In genomic region chr3:11610044-11610671, GRCh38 we compare ENCODE assay signal across 11 cellular contexts.
DNase-seq lines count a peak whose midpoint lies in the region; ATAC-seq and TF ChIP-seq lines count a peak whose summit lies in the region.
"Had no signal": no experiment of that assay in that cellular context is flagged by ENCODE, and none has a peak within 500 bp of the region (broad histone marks: within the 10 kb centered on the region; RNA-seq: fewer than 3 reads in every experiment).

No MANE protein-coding gene starts in this region.

- POLR2A ChIA-PET in RWPE1 (lab: Yijun Ruan, JAX; ENCODE audit: low non-redundant PET): no interaction called here

- no peaks in the 10 kb centered on the region for H3K27me3 Mint-ChIP-seq in nephron (ENCODE audit: low read depth)

- ATAC-seq in GM21390 (IDR thresholded peaks at IDR 0.05; ENCODE audit: unreplicated experiment): no peak
- ATAC-seq: HCT116 had no signal

- peaks cover 97% of the 10 kb centered on the region for H3K4me1 Mint-ChIP-seq in nephron

- TF ChIP-seq CTCF in RWPE1 (conservative IDR thresholded peaks at IDR 0.05; ENCODE audit: low read depth) (no peak), nephron (IDR thresholded peaks at IDR 0.05; ENCODE audit: unreplicated experiment in 3 of 3) (no peak)

- no peaks in the 10 kb centered on the region for H3K9me3 Mint-ChIP-seq in nephron

- CTCF ChIA-PET in RWPE1 (lab: Yijun Ruan, JAX): no interaction called here

- peaks cover 20% of the 10 kb centered on the region for H3K36me3 Mint-ChIP-seq in nephron (ENCODE audit: low read depth)

- DNase-seq in AG08396 (ENCODE audit: low spot score): peak; percentile 25
- DNase-seq in RWPE1 (ENCODE audit: low spot score): no peak
- DNase-seq in fibroblast of peridontal ligament (ENCODE audit: extremely low read depth): peak; percentile 80
- no peak for DNase-seq in NCI-H446 treated with DMSO at 0.1 percent for 48 hours (lab: John Stamatoyannopoulos, UW)
- no peak for DNase-seq in DMS79 treated with DMSO at 0.1 percent for 48 hours (lab: John Stamatoyannopoulos, UW)
- DNase-seq in NAMALWA (ENCODE audit: low spot score): no peak
- DNase-seq: C1 segment of cervical spinal cord, T-helper 9 cell had no signal

- H3K27ac Mint-ChIP-seq in nephron: peak overlapping the region; percentile 84 to 94 (median 85)

- peak overlapping the region; percentile 50 to 75 (median 69) for H3K4me3 Mint-ChIP-seq in nephron

- H3K27ac ChIP-seq in RWPE1: peak overlapping the region; percentile 63

Comparison
In these comparisons a context has a peak if more than half of its experiments do, and no peak if none do; other contexts are left out.
1. DNase-seq: peak in AG08396 (single experiment) and fibroblast of peridontal ligament (single experiment); none in RWPE1 (single experiment), NCI-H446 treated with DMSO at 0.1 percent for 48 hours (single experiment), DMS79 treated with DMSO at 0.1 percent for 48 hours (single experiment) and NAMALWA (single experiment).